ENCODE assay signal across 24 cellular contexts in the genomic region with DNA sequence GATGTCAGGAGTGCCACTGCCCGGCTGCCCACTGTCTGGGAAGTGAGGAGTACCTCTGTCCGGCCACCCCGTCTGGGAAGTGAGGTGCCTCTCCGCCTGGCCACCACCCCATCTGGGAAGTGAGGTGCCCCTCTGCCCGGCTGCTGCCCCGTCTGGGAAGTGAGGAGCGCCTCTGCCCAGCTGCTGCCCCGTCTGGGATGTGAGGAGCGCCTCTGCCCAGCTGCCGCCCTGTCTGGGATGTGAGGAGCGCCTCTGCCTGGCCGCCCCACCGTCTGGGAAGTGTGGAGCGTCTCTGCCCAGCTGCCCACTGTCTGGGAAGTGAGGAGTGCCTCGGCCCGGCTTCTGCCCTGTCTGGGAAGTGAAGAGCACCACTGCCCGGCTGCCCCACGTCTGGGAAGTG. TPM values are rescaled to one million over a fixed set of nuclear protein-coding genes. Genes with fewer than 3 reads are reported as not detected.
"Had no signal": no experiment of that assay in that cellular context is flagged by ENCODE, and none has a peak within 500 bp of the region (broad histone marks: within the 10 kb centered on the region; RNA-seq: fewer than 3 reads in every experiment).

No MANE protein-coding gene starts in this region.

- DNase-seq: activated B cell treated with CpG ODN at 0.5 μM for 24 hours; activated CD4-positive, alpha-beta memory T cell treated with anti-CD3 and anti-CD28 coated beads for 36 hours; activated CD4-positive, alpha-beta T cell treated with anti-CD3 and anti-CD28 coated beads for 1 hour; activated CD4-positive, alpha-beta T cell treated with anti-CD3 and anti-CD28 coated beads, Interleukin-2, amount 10 ng/mL, durations not matched to agents 24 days and 14 days; activated CD8-positive, alpha-beta memory T cell treated with anti-CD3 and anti-CD28 coated beads for 24 hours; activated effector memory CD4-positive, alpha-beta T cell treated with Interleukin-2 at 50 U/mL for 16 hours; activated naive CD4-positive, alpha-beta T cell; Karpas-422; NCI-H1105 treated with DMSO at 0.1 percent for 48 hours; NCI-H1436 treated with DMSO at 0.1 percent for 48 hours; NCI-H187; NCI-H2081; NCI-H446; NCI-H524; Peyer's patch; SIG-M5; T-cell; T-helper 2 cell; T1000 had no signal

- H3K27me3 ChIP-seq: Peyer's patch had no signal

- ATAC-seq: K562, T-cell had no signal

- H3K4me3 ChIP-seq: K562, Peyer's patch had no signal

- H3K9me3 ChIP-seq: Peyer's patch had no signal

- FAIRE-seq: astrocyte, K562, TTC549 had no signal

- H3K27ac ChIP-seq: Peyer's patch, RWPE1 had no signal

RNA-seq across cellular contexts. Expression of a gene that starts 13.5 kb away (rescaled TPM):
- total RNA-seq: K562 had no signal

RNA-seq across cellular contexts. Expression of a gene that starts 28.9 kb away (rescaled TPM):
- total RNA-seq: activated T-helper 1 cell treated with anti-CD3 and anti-CD28 coated beads, Interleukin-12 subunit alpha, Interleukin-12 subunit beta, Interleukin-2, Interleukin-4 antibody, amounts not matched to agents 30 ng/mL and 10 ng/mL and 1 ng/mL, durations not matched to agents 14 hours and 24 hours and 36 hours; K562 had no signal
- polyA plus RNA-seq: K562 had no signal
